Comparison of ENCODE assay signal across 9 cellular contexts in the genomic region with DNA sequence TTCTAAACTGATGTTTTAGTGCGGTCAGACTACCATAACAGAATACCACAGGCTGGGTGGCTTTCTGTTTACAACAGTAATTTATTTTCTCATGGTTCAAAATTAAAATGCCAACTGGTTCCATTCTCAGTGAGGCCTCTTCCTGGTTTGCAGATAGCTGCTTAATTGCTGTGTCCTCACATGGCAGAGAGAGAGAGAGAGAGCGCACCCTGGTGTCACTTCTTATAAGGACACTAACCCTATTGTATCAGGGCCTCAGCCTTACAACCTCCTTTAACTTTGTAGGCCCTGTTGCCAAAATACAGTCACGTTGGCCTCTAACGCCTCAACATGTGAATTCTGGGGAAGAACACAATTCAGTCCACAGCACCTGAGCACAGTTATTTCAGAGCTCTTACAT. TPM values are rescaled to one million over a fixed set of nuclear protein-coding genes. Genes with fewer than 3 reads are reported as not detected.
DNase-seq lines count a peak whose midpoint lies in the region; ATAC-seq and TF ChIP-seq lines count a peak whose summit lies in the region.
"Had no signal": no experiment of that assay in that cellular context is flagged by ENCODE, and none has a peak within 500 bp of the region (broad histone marks: within the 10 kb centered on the region; RNA-seq: fewer than 3 reads in every experiment).

No MANE protein-coding gene starts in this region.

- intact Hi-C loops in CD4-positive, alpha-beta T cell (cut with DNase I, micrococcal nuclease), result no loop called here

- TF ChIP-seq CTCF in fibroblast of lung (conservative IDR thresholded peaks at IDR 0.05 in 1 of 2, IDR thresholded peaks at IDR 0.05 in 1 of 2; ENCODE audit: low read depth in 1 of 2, low read length in 2 of 2) (peak; percentile 7 to 39), mesothelial cell of epicardium (IDR thresholded peaks at IDR 0.05; ENCODE audit: unreplicated experiment) (no peak)
- TF ChIP-seq CTCF in CD4-positive, alpha-beta T cell (IDR thresholded peaks at IDR 0.05), result no peak

- peaks cover 9% of the 10 kb centered on the region for H3K9me3 Mint-ChIP-seq in mesothelial cell of epicardium
- no peaks in the 10 kb centered on the region for H3K9me3 Mint-ChIP-seq in CD4-positive, alpha-beta T cell

- no peaks in the 10 kb centered on the region for H3K36me3 ChIP-seq in fibroblast of lung (ENCODE audit: control insufficient read depth, insufficient read depth, low read length)

- no peak overlapping the region for H2AFZ ChIP-seq in fibroblast of lung (ENCODE audit: low read length)

- no peak overlapping the region for H3K27ac Mint-ChIP-seq in mesothelial cell of epicardium
- H3K27ac Mint-ChIP-seq in CD4-positive, alpha-beta T cell, result no peak overlapping the region
- H3K27ac Mint-ChIP-seq: naive B cell had no signal

- no peak overlapping the region for H3K27ac ChIP-seq in fibroblast of lung (ENCODE audit: insufficient read depth, low read length)
- H3K27ac ChIP-seq in CD4-positive, alpha-beta T cell (ENCODE audit: low read depth, low read length), result no peak overlapping the region

- CTCF ChIA-PET in CD4-positive, alpha-beta T cell (lab: Charles Lee), result no interaction called here

- peaks cover 6% of the 10 kb centered on the region for H3K27me3 Mint-ChIP-seq in mesothelial cell of epicardium (ENCODE audit: low read depth)
- no peaks in the 10 kb centered on the region for H3K27me3 Mint-ChIP-seq in CD4-positive, alpha-beta T cell

- no peaks in the 10 kb centered on the region for H3K36me3 Mint-ChIP-seq in mesothelial cell of epicardium
- no peaks in the 10 kb centered on the region for H3K36me3 Mint-ChIP-seq in CD4-positive, alpha-beta T cell (ENCODE audit: low read depth)

- no peaks in the 10 kb centered on the region for H3K27me3 ChIP-seq in fibroblast of lung (ENCODE audit: control insufficient read depth, insufficient read depth, low read length)
- no peaks in the 10 kb centered on the region for H3K27me3 ChIP-seq in CD4-positive, alpha-beta T cell (ENCODE audit: control insufficient read depth, insufficient read depth, low read length)

- no peaks in the 10 kb centered on the region for H4K20me1 ChIP-seq in fibroblast of lung (ENCODE audit: control insufficient read depth, extremely low read depth, insufficient read depth, low read length)

- H3K9me3 ChIP-seq in fibroblast of lung (ENCODE audit: control insufficient read depth, insufficient read depth, low read depth, low read length), result no peaks in the 10 kb centered on the region
- no peaks in the 10 kb centered on the region for H3K9me3 ChIP-seq in CD4-positive, alpha-beta T cell (ENCODE audit: control insufficient read depth, low read length)

- DNase-seq in CMK (ENCODE audit: low read depth) (peak; percentile 18), NCI-H82 treated with DMSO at 0.1 percent for 48 hours (lab: John Stamatoyannopoulos, UW; ENCODE audit: unreplicated experiment) (peak; percentile 69), fibroblast of lung (ENCODE audit: low read depth in 2 of 2) (peak; percentile 11 to 30), mesothelial cell of epicardium (ENCODE audit: low spot score in 2 of 2, unreplicated experiment in 2 of 2) (no peak)
- DNase-seq in effector CD8-positive, alpha-beta T cell (lab: John Stamatoyannopoulos, UW), result no peak
- no peak for DNase-seq in CD4-positive, alpha-beta T cell
- DNase-seq: naive B cell had no signal

- H3K9ac ChIP-seq in fibroblast of lung (ENCODE audit: insufficient read depth, low read length), result no peak overlapping the region

- no peak overlapping the region for H3K4me2 ChIP-seq in fibroblast of lung (ENCODE audit: extremely low read depth, insufficient read depth, low read length)

- H3K79me2 ChIP-seq in fibroblast of lung (ENCODE audit: control insufficient read depth, insufficient read depth, low read length), result no peaks in the 10 kb centered on the region

- H3K4me3 ChIP-seq in fibroblast of lung (replicated peaks in 1 of 4; ENCODE audit: control extremely low read depth in 1 of 4, insufficient read depth in 1 of 4, low read depth in 3 of 4, low read length in 4 of 4), result no peak overlapping the region

- no peak overlapping the region for H3K4me3 Mint-ChIP-seq in mesothelial cell of epicardium
- H3K4me3 Mint-ChIP-seq in CD4-positive, alpha-beta T cell, result no peak overlapping the region

- no peaks in the 10 kb centered on the region for H3K4me1 Mint-ChIP-seq in mesothelial cell of epicardium
- no peaks in the 10 kb centered on the region for H3K4me1 Mint-ChIP-seq in CD4-positive, alpha-beta T cell (ENCODE audit: low read depth)
- H3K4me1 Mint-ChIP-seq: naive B cell had no signal

- POLR2A ChIA-PET in CD4-positive, alpha-beta T cell (lab: Charles Lee), result no interaction called here

- no peaks in the 10 kb centered on the region for H3K4me1 ChIP-seq in fibroblast of lung (ENCODE audit: control insufficient read depth, extremely low read depth, insufficient read depth, low read length)

- ATAC-seq in GM18519 (IDR thresholded peaks at IDR 0.05; ENCODE audit: low FRiP score, unreplicated experiment), result peak; percentile 95
- ATAC-seq in HG03103 (IDR thresholded peaks at IDR 0.05; ENCODE audit: low read depth, unreplicated experiment), result peak; percentile 93
- ATAC-seq in CD4-positive, alpha-beta T cell (ENCODE audit: poor library complexity), result no peak

RNA-seq across cellular contexts. Expression of gene ZNF385B, which starts 37.5 kb away (rescaled TPM):
- total RNA-seq in fibroblast of lung (under 0.01 TPM in 1 of 2 replicates, not detected in the other), mesothelial cell of epicardium (0.11 to 0.20 TPM in 2 of 3 replicates, not detected in the other)
- 0.06 TPM in 1 of 2 replicates, not detected in the other for polyA plus RNA-seq in fibroblast of lung
- not detected in 2 replicates for polyA plus RNA-seq in fibroblast of lung (2012)
- polyA minus RNA-seq in fibroblast of lung (ENCODE audit: low replicate concordance), result not detected in 2 replicates
- total RNA-seq in CD4-positive, alpha-beta T cell, result not detected

Comparison
In these comparisons a context has a peak if more than half of its experiments do, and no peak if none do; other contexts are left out.
1. DNase-seq: peak in CMK (single experiment), NCI-H82 treated with DMSO at 0.1 percent for 48 hours (single experiment) and fibroblast of lung (2 of 2); none in mesothelial cell of epicardium (0 of 2), effector CD8-positive, alpha-beta T cell (single experiment) and CD4-positive, alpha-beta T cell (0 of 10).
2. CTCF ChIP-seq: peak in fibroblast of lung (2 of 2); none in mesothelial cell of epicardium (single experiment) and CD4-positive, alpha-beta T cell (single experiment).